ENCODE assay signal across 9 cellular contexts in genomic region chr17:16417896-16418683, GRCh38. TPM values are rescaled to one million over a fixed set of nuclear protein-coding genes. Genes with fewer than 3 reads are reported as not detected.
DNase-seq lines count a peak whose midpoint lies in the region; ATAC-seq and TF ChIP-seq lines count a peak whose summit lies in the region.
"Had no signal": no experiment of that assay in that cellular context is flagged by ENCODE, and none has a peak within 500 bp of the region (broad histone marks: within the 10 kb centered on the region; RNA-seq: fewer than 3 reads in every experiment).

No MANE protein-coding gene starts in this region.

- H3K27me3 ChIP-seq in heart left ventricle (no peaks in the 10 kb centered on the region), upper lobe of right lung (no peaks in the 10 kb centered on the region)

- CTCF ChIA-PET in activated CD4-positive, alpha-beta memory T cell treated with anti-CD3 and anti-CD28 coated beads, Interleukin-2, amount 10 ng/mL, durations not matched to agents 7 days and 5 days (lab: Charles Lee), result interaction anchor here (1.4 to 1.6 kb wide), 2 partner anchors 10 to 54 kb away, joined by 5 to 6 read pairs; no protein-coding TSS in a partner anchor

- no peak for TF ChIP-seq POLR2A in heart left ventricle (IDR thresholded peaks at IDR 0.05)

- peaks cover 59% of the 10 kb centered on the region for H3K36me3 Mint-ChIP-seq in activated CD4-positive, alpha-beta memory T cell treated with anti-CD3 and anti-CD28 coated beads, Interleukin-2, amount 10 ng/mL, durations not matched to agents 7 days and 5 days (ENCODE audit: low read depth)

- POLR2A ChIA-PET in activated CD4-positive, alpha-beta memory T cell treated with anti-CD3 and anti-CD28 coated beads, Interleukin-2, amount 10 ng/mL, durations not matched to agents 7 days and 5 days (lab: Charles Lee), result interaction anchor here (4.1 to 6.3 kb wide), 3 partner anchors 11 to 36 kb away, joined by 27 to 137 read pairs (median 79); partner anchors contain the start of gene UBB

- H3K4me1 ChIP-seq in heart left ventricle (peaks cover 0 to 49% (median 20%) of the 10 kb centered on the region in 12 donors), upper lobe of right lung (peaks cover 44% of the 10 kb centered on the region)

- peaks cover 62% of the 10 kb centered on the region for H3K4me1 Mint-ChIP-seq in activated CD4-positive, alpha-beta memory T cell treated with anti-CD3 and anti-CD28 coated beads, Interleukin-2, amount 10 ng/mL, durations not matched to agents 7 days and 5 days

- H3K9me3 Mint-ChIP-seq in activated CD4-positive, alpha-beta memory T cell treated with anti-CD3 and anti-CD28 coated beads, Interleukin-2, amount 10 ng/mL, durations not matched to agents 7 days and 5 days, result no peaks in the 10 kb centered on the region

- no peaks in the 10 kb centered on the region for H3K27me3 Mint-ChIP-seq in activated CD4-positive, alpha-beta memory T cell treated with anti-CD3 and anti-CD28 coated beads, Interleukin-2, amount 10 ng/mL, durations not matched to agents 7 days and 5 days

- ATAC-seq in heart left ventricle (no peak), Right ventricle myocardium inferior (no peak), upper lobe of right lung (no peak), GM18873 (IDR thresholded peaks at IDR 0.05; ENCODE audit: low FRiP score, unreplicated experiment) (no peak)

- H3K27ac ChIP-seq in heart left ventricle, result peak overlapping the region in 7 of 12 donors; percentile 6 to 98 (median 40)
- H3K27ac ChIP-seq in upper lobe of right lung, result peak overlapping the region; percentile 28

- H3K27ac Mint-ChIP-seq in activated CD4-positive, alpha-beta memory T cell treated with anti-CD3 and anti-CD28 coated beads, Interleukin-2, amount 10 ng/mL, durations not matched to agents 7 days and 5 days, result peak overlapping the region; percentile 87

- TF ChIP-seq CTCF in heart left ventricle (IDR thresholded peaks at IDR 0.05) (no peak), upper lobe of right lung (IDR thresholded peaks at IDR 0.05) (no peak)

- peak overlapping the region; percentile 45 for H3K4me3 Mint-ChIP-seq in activated CD4-positive, alpha-beta memory T cell treated with anti-CD3 and anti-CD28 coated beads, Interleukin-2, amount 10 ng/mL, durations not matched to agents 7 days and 5 days

- no peak for DNase-seq in heart left ventricle
- DNase-seq in Right ventricle myocardium inferior (ENCODE audit: missing footprints), result no peak
- no peak for DNase-seq in activated CD4-positive, alpha-beta memory T cell treated with anti-CD3 and anti-CD28 coated beads, Interleukin-2, amount 10 ng/mL, durations not matched to agents 7 days and 5 days
- peak; percentile 88 for DNase-seq in kidney tubule cell (ENCODE audit: low spot score)
- DNase-seq in upper lobe of right lung, result no peak
- DNase-seq in mucosa of gallbladder (ENCODE audit: low spot score), result no peak
- no peak for DNase-seq in T-helper 9 cell
- DNase-seq: NCI-H510A had no signal

- H3K9me3 ChIP-seq in heart left ventricle (no peaks in the 10 kb centered on the region), upper lobe of right lung (no peaks in the 10 kb centered on the region)

- H3K36me3 ChIP-seq in heart left ventricle (peaks cover 0 to 57% (median 25%) of the 10 kb centered on the region in 9 donors), upper lobe of right lung (peaks cover 37% of the 10 kb centered on the region)

- WGBS in heart left ventricle, 4 donors, result 63 to 73% (median 69%) methylated on average over 6 to 7 of the region's 7 CpGs

- intact Hi-C loops in heart left ventricle (cut with DNase I) (loop anchor here in 5 of 10 donors (5.0 to 10.0 kb wide), 2 partner anchors 36 to 53 kb away; partner anchors contain the start of gene UBB (in 2 of the 5)), Right ventricle myocardium inferior (cut with DNase I) (no loop called here), upper lobe of right lung (cut with DNase I) (no loop called here)

- H3K4me3 ChIP-seq in heart left ventricle (no peak overlapping the region), upper lobe of right lung (no peak overlapping the region)

RNA-seq across cellular contexts. Expression of gene TRPV2, which starts 2.7 kb away (rescaled TPM):
- total RNA-seq in heart left ventricle, result 10 to 100 TPM in 5 of 9 donors, 1 to 10 TPM in 4; 5.8 to 43.5 (median 11.5) TPM
- 1 to 10 TPM; 5.2 to 8.6 TPM for polyA plus RNA-seq in heart left ventricle
- 11.2 TPM for total RNA-seq in Right ventricle myocardium inferior
- 100 to 1,000 TPM; 131 to 142 TPM for total RNA-seq in activated CD4-positive, alpha-beta memory T cell treated with anti-CD3 and anti-CD28 coated beads, Interleukin-2, amount 10 ng/mL, durations not matched to agents 7 days and 5 days
- total RNA-seq in upper lobe of right lung, result 86.5 TPM
- 31.0 TPM for total RNA-seq in mucosa of gallbladder

RNA-seq across cellular contexts. Expression of gene UBB, which starts 37.2 kb away (rescaled TPM):
- 1,000 to 10,000 TPM in 8 of 9 donors, 100 to 1,000 TPM in 1; 665 to 2,180 (median 1,547) TPM for total RNA-seq in heart left ventricle
- polyA plus RNA-seq in heart left ventricle, result 1,000 to 10,000 TPM in 1 of 2 donors, 100 to 1,000 TPM in 1; 932 to 1,006 TPM
- total RNA-seq in Right ventricle myocardium inferior, result 1,403 TPM
- 1,000 to 10,000 TPM; 1,185 TPM for total RNA-seq in activated CD4-positive, alpha-beta memory T cell treated with anti-CD3 and anti-CD28 coated beads, Interleukin-2, amount 10 ng/mL, durations not matched to agents 7 days and 5 days
- total RNA-seq in upper lobe of right lung, result 1,410 TPM
- total RNA-seq in mucosa of gallbladder, result 2,437 TPM
